ENCODE assay signal across 8 cellular contexts in the genomic region with DNA sequence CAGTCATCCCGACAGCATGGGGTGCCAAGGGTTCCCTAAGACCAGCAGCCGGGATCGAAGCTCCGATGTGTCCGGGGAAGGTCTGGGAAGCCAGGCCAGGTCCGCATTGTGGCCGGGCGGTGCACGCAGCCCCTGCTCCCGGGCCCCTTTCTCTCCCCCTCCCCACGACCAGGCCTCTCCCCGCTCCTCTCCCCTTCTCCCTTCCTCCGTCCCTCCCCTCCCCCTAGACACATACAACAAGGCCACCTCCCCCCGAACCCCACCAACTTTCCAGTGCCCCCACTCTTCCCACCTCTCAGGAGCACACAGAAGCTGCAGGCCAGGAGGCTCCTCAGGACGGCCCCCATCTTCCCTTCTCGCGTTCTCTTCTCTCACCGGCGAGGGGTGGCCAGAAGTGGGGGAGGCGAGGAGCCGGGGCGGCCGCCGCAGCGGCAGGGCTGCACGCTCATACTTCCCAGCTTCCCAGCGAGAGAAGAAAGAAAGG. TPM values are rescaled to one million over a fixed set of nuclear protein-coding genes. Genes with fewer than 3 reads are reported as not detected.
DNase-seq lines count a peak whose midpoint lies in the region; ATAC-seq and FAIRE-seq lines count a peak whose summit lies in the region.

No MANE protein-coding gene starts in this region.

- peak overlapping the region; percentile 71 for H3K18ac ChIP-seq in mesendoderm (ENCODE audit: low read length)

- H3K9me3 ChIP-seq in MG63 = no peaks in the 10 kb centered on the region

- no peaks in the 10 kb centered on the region for H3K27me3 ChIP-seq in MG63
- H3K27me3 ChIP-seq in mesendoderm (ENCODE audit: insufficient read depth, low read length, poor library complexity) = no peaks in the 10 kb centered on the region

- no peak for FAIRE-seq in urothelium cell line (lab: Jason Lieb, UNC)

- H2BK120ac ChIP-seq in mesendoderm (ENCODE audit: low read depth, low read length) = no peak overlapping the region

- H3K36me3 ChIP-seq in MG63 = no peaks in the 10 kb centered on the region
- H3K36me3 ChIP-seq in mesendoderm (ENCODE audit: control insufficient read depth, insufficient read depth, low read length) = no peaks in the 10 kb centered on the region

- no peaks in the 10 kb centered on the region for H3K4me1 ChIP-seq in mesendoderm (ENCODE audit: control insufficient read depth, low read depth, low read length)

- H2AK5ac ChIP-seq in mesendoderm (ENCODE audit: low read length) = no peak overlapping the region

- WGBS in mesendoderm (ENCODE audit: extremely low coverage, insufficient coverage, low lambda C conversion rate) = no CpG with 5 or more reads among the region's 27 CpGs

- H3K79me2 ChIP-seq in mesendoderm (ENCODE audit: control insufficient read depth, insufficient read depth, low read length) = peaks cover 46% of the 10 kb centered on the region

- peak overlapping the region; percentile 93 for H3K27ac ChIP-seq in cingulate gyrus (ENCODE audit: low read depth, low read length)
- H3K27ac ChIP-seq in mesendoderm (ENCODE audit: low read depth, low read length) = peak overlapping the region; percentile 87

- ATAC-seq in HG03439 (IDR thresholded peaks at IDR 0.05; ENCODE audit: unreplicated experiment) = no peak

- H3K4me2 ChIP-seq in mesendoderm (ENCODE audit: low read length) = peak overlapping the region; percentile 92

- peak overlapping the region; percentile 100 for H3K56ac ChIP-seq in mesendoderm (ENCODE audit: low read length)

- DNase-seq in MG63 (no peak), mesendoderm (peak; percentile 81), urothelium cell line (ENCODE audit: low spot score) (peak; percentile 35), NCI-H524 (lab: John Stamatoyannopoulos, UW) (no peak), DMS153 (lab: John Stamatoyannopoulos, UW) (no peak)

- no peaks in the 10 kb centered on the region for H3K79me1 ChIP-seq in mesendoderm (ENCODE audit: low read length)

- no peak overlapping the region for H3K4ac ChIP-seq in mesendoderm (ENCODE audit: low read depth, low read length)

- no peak overlapping the region for H4K5ac ChIP-seq in mesendoderm (ENCODE audit: low read length)

- no peak overlapping the region for H2BK15ac ChIP-seq in mesendoderm (replicated peaks; ENCODE audit: low read depth)

- H4K8ac ChIP-seq in mesendoderm (ENCODE audit: low read depth, low read length) = peak overlapping the region; percentile 28

- peak overlapping the region; percentile 98 for H3K9ac ChIP-seq in mesendoderm (ENCODE audit: low read length)

- H3K23ac ChIP-seq in mesendoderm (ENCODE audit: low read length) = no peak overlapping the region

- H3K4me3 ChIP-seq in GM08714 (ENCODE audit: low read length) (peak overlapping the region; percentile 94), MG63 (peak overlapping the region; percentile 74), mesendoderm (ENCODE audit: low read length) (peak overlapping the region; percentile 89)

- H2BK5ac ChIP-seq in mesendoderm (ENCODE audit: low read length) = peak overlapping the region; percentile 29

RNA-seq across cellular contexts. Expression of a gene that starts 0.4 kb away (rescaled TPM):
- 7.9 and 10.2 TPM in 2 replicates for total RNA-seq in MG63 (2014; rRNA removed; shearing (Covaris generic); ENCODE audit: low replicate concordance)
- polyA plus RNA-seq in mesendoderm (2013, experiment 1 of 2) = 18.2 TPM
- polyA plus RNA-seq in mesendoderm (2013, experiment 2 of 2) = 17.9 TPM

Comparison
In these comparisons a context has a peak if more than half of its experiments do, and no peak if none do; other contexts are left out.
1. DNase-seq: peak in mesendoderm (single experiment) and urothelium cell line (single experiment); none in MG63 (single experiment), NCI-H524 (0 of 2) and DMS153 (single experiment).
2. Peak in every context shown above with its lines, with median percentiles within 50 percentile points of each other: H3K4me3 ChIP-seq.